1 cellular context compared by ENCODE assay signal in genomic region chr4:166229799-166230198, GRCh38.
A peak's percentile ranks its signal among the peaks of the same experiment; 100 is the strongest.
TF ChIP-seq lines count a peak whose summit lies in the region.

No MANE protein-coding gene starts in this region.

TF ChIP-seq in HEK293, 187 proteins besides CTCF, POLR2A, EP300 and RAD21 (continued from another document):
- TF ChIP-seq, protein P1, sequence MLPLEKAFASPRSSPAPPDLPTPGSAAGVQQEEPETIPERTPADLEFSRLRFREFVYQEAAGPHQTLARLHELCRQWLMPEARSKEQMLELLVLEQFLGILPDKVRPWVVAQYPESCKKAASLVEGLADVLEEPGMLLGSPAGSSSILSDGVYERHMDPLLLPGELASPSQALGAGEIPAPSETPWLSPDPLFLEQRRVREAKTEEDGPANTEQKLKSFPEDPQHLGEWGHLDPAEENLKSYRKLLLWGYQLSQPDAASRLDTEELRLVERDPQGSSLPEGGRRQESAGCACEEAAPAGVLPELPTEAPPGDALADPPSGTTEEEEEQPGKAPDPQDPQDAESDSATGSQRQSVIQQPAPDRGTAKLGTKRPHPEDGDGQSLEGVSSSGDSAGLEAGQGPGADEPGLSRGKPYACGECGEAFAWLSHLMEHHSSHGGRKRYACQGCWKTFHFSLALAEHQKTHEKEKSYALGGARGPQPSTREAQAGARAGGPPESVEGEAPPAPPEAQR (tag by site-specific recombination; IDR thresholded peaks at IDR 0.05), result no peak
- TF ChIP-seq ZNF704 (tag by site-specific recombination; IDR thresholded peaks at IDR 0.05), result no peak
- no peak for TF ChIP-seq KLF10 (tag by site-specific recombination; IDR thresholded peaks at IDR 0.05)
- TF ChIP-seq ZNF621 (tag by site-specific recombination; IDR thresholded peaks at IDR 0.05), result no peak
- no peak for TF ChIP-seq PATZ1 (tag by site-specific recombination; IDR thresholded peaks at IDR 0.05)
- TF ChIP-seq ZNF248 (tag by site-specific recombination; IDR thresholded peaks at IDR 0.05), result no peak
- no peak for TF ChIP-seq TSHZ1 (tag by site-specific recombination; IDR thresholded peaks at IDR 0.05; ENCODE audit: borderline replicate concordance)
- no peak for TF ChIP-seq ZXDB (tag by site-specific recombination; IDR thresholded peaks at IDR 0.05)
- TF ChIP-seq ZNF555 (tag by site-specific recombination; conservative IDR thresholded peaks at IDR 0.05), result peak; percentile 38
- TF ChIP-seq ZNF518A (tag by site-specific recombination; conservative IDR thresholded peaks at IDR 0.05; ENCODE audit: low read depth), result peak; percentile 59; the same call in 1 of the 2 replicates
- TF ChIP-seq ZNF639 (tag by site-specific recombination; IDR thresholded peaks at IDR 0.05), result no peak
- TF ChIP-seq ZFP41 (tag by site-specific recombination; IDR thresholded peaks at IDR 0.05; ENCODE audit: borderline replicate concordance), result no peak
- no peak for TF ChIP-seq ZNF184 (tag by site-specific recombination; IDR thresholded peaks at IDR 0.05)
- TF ChIP-seq ZNF394 (tag by site-specific recombination; IDR thresholded peaks at IDR 0.05; ENCODE audit: borderline replicate concordance), result peak; percentile 62; the same call in 1 of the 2 replicates
- no peak for TF ChIP-seq ZNF48 (tag by site-specific recombination; IDR thresholded peaks at IDR 0.05)
- peak; percentile 42 for TF ChIP-seq ZBTB11 (tag by site-specific recombination; conservative IDR thresholded peaks at IDR 0.05; ENCODE audit: low read depth)
- no peak for TF ChIP-seq ZNF341 (tag by site-specific recombination; IDR thresholded peaks at IDR 0.05; ENCODE audit: low read depth)
- peak; percentile 52 for TF ChIP-seq ZNF426 (tag by site-specific recombination; IDR thresholded peaks at IDR 0.05)
